Comparison of ENCODE assay signal across 4 cellular contexts in genomic region chr7:100326914-100327313, GRCh38. TPM values are rescaled to one million over a fixed set of nuclear protein-coding genes. Genes with fewer than 3 reads are reported as not detected.
"Had no signal": no experiment of that assay in that cellular context is flagged by ENCODE, and none has a peak within 500 bp of the region (broad histone marks: within the 10 kb centered on the region; RNA-seq: fewer than 3 reads in every experiment).

No MANE protein-coding gene starts in this region.

RNA-seq across cellular contexts. Expression of gene SPDYE3, which starts 19.4 kb away (rescaled TPM):
- total RNA-seq: LHCN-M2, M059J, MCF 10A, NCI-H460 had no signal

RNA-seq across cellular contexts. Expression of gene PILRA, which starts 46.4 kb away (rescaled TPM):
- total RNA-seq: LHCN-M2 had no signal
